3 cellular contexts compared by ENCODE assay signal in genomic region chr1:39787108-39787375, GRCh38. TPM values are rescaled to one million over a fixed set of nuclear protein-coding genes. Genes with fewer than 3 reads are reported as not detected.
"Had no signal": no experiment of that assay in that cellular context is flagged by ENCODE, and none has a peak within 500 bp of the region (broad histone marks: within the 10 kb centered on the region; RNA-seq: fewer than 3 reads in every experiment).

No MANE protein-coding gene starts in this region.

RNA-seq across cellular contexts. Expression of gene BMP8B, which starts 1.6 kb away (rescaled TPM):
- total RNA-seq: mammary epithelial cell, smooth muscle cell had no signal

RNA-seq across cellular contexts. Expression of gene OXCT2, which starts 15.9 kb away (rescaled TPM):
- total RNA-seq: left lobe of liver, smooth muscle cell had no signal
- polyA plus RNA-seq: smooth muscle cell had no signal
